15 cellular contexts compared by ENCODE assay signal in the genomic region with DNA sequence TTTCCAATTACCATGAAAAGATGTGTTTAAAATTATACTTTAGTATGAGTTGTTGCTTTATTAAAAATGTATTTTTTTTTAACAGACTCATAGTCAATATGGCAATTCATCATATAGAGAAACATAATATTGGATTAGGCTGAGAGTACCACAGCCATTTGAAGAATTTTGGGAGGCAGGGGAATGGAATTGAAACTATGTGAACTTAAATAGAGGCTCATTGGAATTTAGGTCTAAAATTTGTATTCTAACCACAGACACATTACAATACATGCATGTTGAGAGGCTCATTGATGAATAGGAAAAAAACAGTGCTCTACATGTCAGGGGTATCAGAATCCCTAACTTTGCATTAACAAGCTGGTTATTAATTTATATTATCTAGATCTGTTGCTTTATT.
DNase-seq lines count a peak whose midpoint lies in the region; TF ChIP-seq lines count a peak whose summit lies in the region.
"Had no signal": no experiment of that assay in that cellular context is flagged by ENCODE, and none has a peak within 500 bp of the region (broad histone marks: within the 10 kb centered on the region; RNA-seq: fewer than 3 reads in every experiment).

No MANE protein-coding gene starts in this region.

- TF ChIP-seq CTCF in fibroblast of pulmonary artery (IDR thresholded peaks at IDR 0.05; ENCODE audit: low read length, missing control alignments) (no peak), retinal pigment epithelial cell (conservative IDR thresholded peaks at IDR 0.05; ENCODE audit: low read depth, low read length) (no peak)

- H3K4me3 ChIP-seq in fibroblast of pulmonary artery (replicated peaks; ENCODE audit: low read depth, low read length) (no peak overlapping the region), retinal pigment epithelial cell (ENCODE audit: low read length) (no peak overlapping the region)
- H3K4me3 ChIP-seq: BLaER1 treated with 17β-estradiol and CSF1 and Interleukin-3, amounts not matched to agents 10 nM and 100 nM; GM12878; SK-N-MC had no signal

- DNase-seq in GM03348 (ENCODE audit: low spot score): peak; percentile 65
- peak; percentile 40 for DNase-seq in amniotic epithelial cell (ENCODE audit: low read depth)
- peak; percentile 16 for DNase-seq in fibroblast of pulmonary artery (ENCODE audit: low read depth)
- peak; percentile 28 for DNase-seq in retinal pigment epithelial cell (ENCODE audit: low read depth)
- DNase-seq in NCI-H345 treated with DMSO at 0.1 percent for 48 hours (lab: John Stamatoyannopoulos, UW; ENCODE audit: unreplicated experiment): no peak
- DNase-seq in NCI-H524 treated with DMSO at 0.1 percent for 48 hours (lab: John Stamatoyannopoulos, UW): no peak
- DNase-seq in NOMO-1 treated with DMSO at 0.1 percent for 48 hours (lab: John Stamatoyannopoulos, UW; ENCODE audit: unreplicated experiment): no peak
- DNase-seq: KG1, NCI-H1092 treated with DMSO at 0.1 percent for 48 hours, NCI-H1694, NCI-H345, PC-3 had no signal

Comparison
In these comparisons a context has a peak if more than half of its experiments do, and no peak if none do; other contexts are left out.
1. DNase-seq: peak in GM03348 (single experiment), amniotic epithelial cell (single experiment), fibroblast of pulmonary artery (single experiment) and retinal pigment epithelial cell (single experiment); none in NCI-H345 treated with DMSO at 0.1 percent for 48 hours (single experiment), NCI-H524 treated with DMSO at 0.1 percent for 48 hours (single experiment) and NOMO-1 treated with DMSO at 0.1 percent for 48 hours (single experiment).